In the genomic region with DNA sequence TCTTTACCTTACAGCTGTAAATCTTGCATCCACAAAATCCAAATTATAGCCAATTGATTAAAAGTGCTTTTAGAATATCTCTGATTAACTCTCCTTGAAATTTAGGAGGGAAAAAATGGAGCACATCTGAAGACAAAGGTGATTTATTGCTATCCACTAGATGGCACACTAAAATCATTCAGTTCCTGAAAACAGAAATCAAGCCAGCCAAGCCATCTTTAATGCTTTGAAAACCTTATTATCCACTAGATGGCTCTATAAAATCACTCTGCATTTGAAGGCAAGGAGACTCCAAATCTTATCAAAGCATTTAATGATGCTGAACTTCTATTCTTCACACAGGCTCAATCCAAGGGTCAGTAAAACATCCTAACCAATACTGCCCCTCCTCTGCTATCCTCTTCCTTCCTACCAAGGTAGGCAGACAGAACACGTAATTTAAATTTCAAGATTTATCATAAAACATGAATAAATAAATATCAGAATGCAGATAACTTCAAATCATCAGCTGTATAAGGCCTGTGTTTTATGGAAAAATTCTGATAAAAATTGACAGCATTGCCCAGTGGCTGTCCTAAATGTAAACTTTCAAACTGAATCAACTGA, we compare ENCODE assay signal across 8 cellular contexts. TPM values are rescaled to one million over a fixed set of nuclear protein-coding genes. Genes with fewer than 3 reads are reported as not detected.
DNase-seq lines count a peak whose midpoint lies in the region; ATAC-seq and TF ChIP-seq lines count a peak whose summit lies in the region.

No MANE protein-coding gene starts in this region.

- POLR2A ChIA-PET in CD8-positive, alpha-beta T cell (lab: Charles Lee): no interaction called here
- POLR2A ChIA-PET in T-cell (lab: Charles Lee): no interaction called here

- no peak overlapping the region for H3K4me3 Mint-ChIP-seq in CD8-positive, alpha-beta T cell
- no peak overlapping the region for H3K4me3 Mint-ChIP-seq in T-cell

- H3K36me3 ChIP-seq in CD8-positive, alpha-beta T cell (ENCODE audit: insufficient read depth, low read length): no peaks in the 10 kb centered on the region

- intact Hi-C loops in CD8-positive, alpha-beta T cell (cut with DNase I, micrococcal nuclease): loop anchor here in 1 of 2 experiments (5.0 kb wide), 3 partner anchors 120 to 1695 kb away; no protein-coding TSS in a partner anchor

- CTCF ChIA-PET in CD8-positive, alpha-beta T cell (lab: Charles Lee): interaction anchor here (0.6 to 1.2 kb wide), 3 partner anchors 15 to 132 kb away, joined by 3 read pairs; no protein-coding TSS in a partner anchor
- CTCF ChIA-PET in T-cell (lab: Charles Lee): interaction anchor here in 1 of 2 donors (1.0 kb wide), 1 partner anchor 1697 kb away, joined by 3 read pairs; no protein-coding TSS in a partner anchor

- H3K36me3 Mint-ChIP-seq in CD8-positive, alpha-beta T cell: no peaks in the 10 kb centered on the region
- H3K36me3 Mint-ChIP-seq in T-cell: no peaks in the 10 kb centered on the region

- H3K27me3 ChIP-seq in CD8-positive, alpha-beta T cell (ENCODE audit: insufficient read depth, low read length): no peaks in the 10 kb centered on the region

- H3K4me1 Mint-ChIP-seq in CD8-positive, alpha-beta T cell (ENCODE audit: low read depth): no peaks in the 10 kb centered on the region
- no peaks in the 10 kb centered on the region for H3K4me1 Mint-ChIP-seq in T-cell

- H3K4me1 ChIP-seq in CD8-positive, alpha-beta T cell (ENCODE audit: insufficient read depth, low read length): no peaks in the 10 kb centered on the region

- H3K27ac ChIP-seq in CD8-positive, alpha-beta T cell (ENCODE audit: low read depth, low read length): no peak overlapping the region

- peak; percentile 51 for ATAC-seq in CD8-positive, alpha-beta T cell
- ATAC-seq in GM19025 (IDR thresholded peaks at IDR 0.05; ENCODE audit: low read depth, unreplicated experiment) (peak; percentile 68), HG03066 (IDR thresholded peaks at IDR 0.05; ENCODE audit: low read depth, unreplicated experiment) (peak; percentile 61), T-cell (replicated peaks in 1 of 4) (peak in 3 of 4 experiments; percentile 41 to 59 (median 52)), omental fat pad (ENCODE audit: low FRiP score) (peak; percentile 75)

- no peaks in the 10 kb centered on the region for H3K27me3 Mint-ChIP-seq in CD8-positive, alpha-beta T cell (ENCODE audit: low read depth)
- H3K27me3 Mint-ChIP-seq in T-cell: peaks cover 0 to 5% of the 10 kb centered on the region in 2 donors

- TF ChIP-seq CTCF in CD8-positive, alpha-beta T cell (IDR thresholded peaks at IDR 0.05): peak; percentile 46
- peak; percentile 65 for TF ChIP-seq CTCF in fibroblast of the aortic adventitia (IDR thresholded peaks at IDR 0.05; ENCODE audit: insufficient read depth, low read length)
- TF ChIP-seq CTCF in omental fat pad (IDR thresholded peaks at IDR 0.05): peak in 1 of 3 donors; percentile 47

- H3K9me3 Mint-ChIP-seq in CD8-positive, alpha-beta T cell: no peaks in the 10 kb centered on the region
- H3K9me3 Mint-ChIP-seq in T-cell: no peaks in the 10 kb centered on the region

- DNase-seq in CD8-positive, alpha-beta T cell: no peak
- DNase-seq in NCI-H2029 treated with DMSO at 0.1 percent for 48 hours (lab: John Stamatoyannopoulos, UW) (peak; percentile 75), T-cell (no peak), fibroblast of the aortic adventitia (ENCODE audit: low read depth) (peak; percentile 92), omental fat pad (ENCODE audit: low spot score) (no peak), T-helper 9 cell (no peak)

- H3K9me3 ChIP-seq in CD8-positive, alpha-beta T cell (ENCODE audit: low read length): no peaks in the 10 kb centered on the region

- no peak overlapping the region for H3K4me3 ChIP-seq in CD8-positive, alpha-beta T cell (ENCODE audit: low read depth, low read length)
- no peak overlapping the region for H3K4me3 ChIP-seq in fibroblast of the aortic adventitia (ENCODE audit: low read depth, low read length)

- H3K27ac Mint-ChIP-seq in CD8-positive, alpha-beta T cell: no peak overlapping the region
- no peak overlapping the region for H3K27ac Mint-ChIP-seq in T-cell

RNA-seq across cellular contexts. Expression of a gene that starts 48.4 kb away (rescaled TPM):
- under 1 TPM; 0.41 to 0.47 TPM for total RNA-seq in CD8-positive, alpha-beta T cell
- 1 to 10 TPM in 2 of 5 donors, under 1 TPM in 3; 0.49 to 1.5 (median 0.96) TPM for total RNA-seq in T-cell
- 50.0 and 76.9 TPM in 2 replicates for total RNA-seq in fibroblast of the aortic adventitia (ENCODE audit: low replicate concordance)
- total RNA-seq in omental fat pad: 10 to 100 TPM; 30.3 to 46.2 (median 34.8) TPM

Comparison
In these comparisons a context has a peak if more than half of its experiments do, and no peak if none do; other contexts are left out.
1. DNase-seq: peak in NCI-H2029 treated with DMSO at 0.1 percent for 48 hours (single experiment) and fibroblast of the aortic adventitia (single experiment); none in CD8-positive, alpha-beta T cell (0 of 7), T-cell (0 of 34), omental fat pad (single experiment) and T-helper 9 cell (single experiment).
2. RNA of a gene that starts 48.4 kb away (total RNA-seq): 50.0 to 76.9 TPM in fibroblast of the aortic adventitia and 30.3 to 46.2 TPM in omental fat pad; 0.49 to 1.5 TPM in T-cell and 0.41 to 0.47 TPM in CD8-positive, alpha-beta T cell; every median in the first group is over 10 times any median in the second.
3. Peak in every context shown above with its lines, with median percentiles within 50 percentile points of each other: ATAC-seq.